1 cellular context compared by ENCODE assay signal in genomic region chr3:48716508-48716981, GRCh38.
TF ChIP-seq lines count a peak whose summit lies in the region.

No MANE protein-coding gene starts in this region.

TF ChIP-seq in HEK293, 187 proteins besides CTCF, POLR2A, EP300 and RAD21 (continued from another document):
- TF ChIP-seq KLF17 (tag by site-specific recombination; IDR thresholded peaks at IDR 0.05) (no peak), PRDM10 (tag by site-specific recombination; IDR thresholded peaks at IDR 0.05) (peak; percentile 64; the same call in 1 of the 2 replicates), GLIS2 (tag by site-specific recombination; IDR thresholded peaks at IDR 0.05) (peak; percentile 36; the same call in 1 of the 2 replicates)
